ENCODE assay signal across 1 cellular context in genomic region chr3:142656595-142656994, GRCh38.
TF ChIP-seq lines count a peak whose summit lies in the region.

No MANE protein-coding gene starts in this region.

TF ChIP-seq in GM23338, 12 proteins besides CTCF, POLR2A, EP300 and RAD21 (continued from another document):
- TF ChIP-seq ZNF462 (CRISPR knock-in tag; IDR thresholded peaks at IDR 0.05) (no peak), CREB1 (CRISPR knock-in tag; IDR thresholded peaks at IDR 0.05; ENCODE audit: low read depth) (no peak)
TF ChIP-seq in GM23338: peak in this region for 0.
